In the genomic region with DNA sequence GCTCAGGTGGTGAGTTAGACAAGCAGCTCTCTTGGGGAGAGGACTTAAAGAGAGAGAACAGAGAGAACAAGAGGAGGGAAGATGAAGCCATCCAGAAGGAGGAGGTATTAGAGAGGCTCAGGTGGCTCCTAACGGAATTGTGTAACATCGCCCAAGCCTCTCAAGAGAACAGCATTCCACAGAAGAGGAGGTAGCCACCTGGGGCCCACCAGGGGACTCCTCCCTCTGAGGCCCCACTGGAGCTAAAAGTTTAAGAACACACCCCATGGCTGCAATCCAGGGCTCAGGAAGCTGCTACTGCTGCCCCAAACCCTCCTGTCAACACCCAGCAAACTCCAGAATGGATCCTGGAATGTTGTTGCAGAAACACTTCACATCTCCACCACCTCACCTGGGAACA, we compare ENCODE assay signal across 40 cellular contexts. TPM values are rescaled to one million over a fixed set of nuclear protein-coding genes. Genes with fewer than 3 reads are reported as not detected.
"Had no signal": no experiment of that assay in that cellular context is flagged by ENCODE, and none has a peak within 500 bp of the region (broad histone marks: within the 10 kb centered on the region; RNA-seq: fewer than 3 reads in every experiment).

No MANE protein-coding gene starts in this region.

- H3K4me1 ChIP-seq: ascending aorta had no signal

- H3K9me3 Mint-ChIP-seq: activated naive CD8-positive, alpha-beta T cell treated with anti-CD3 and anti-CD28 coated beads, Interleukin-2, amount 10 ng/mL, durations not matched to agents 7 days and 5 days; activated T-cell treated with anti-CD3 and anti-CD28 coated beads, Interleukin-2, amount 50 U/mL, for 72 hours; activated T-helper 17 cell treated with anti-CD3 and anti-CD28 coated beads, Interleukin-2, amount 50 U/mL, for 72 hours; central memory CD8-positive, alpha-beta T cell had no signal

- ATAC-seq: activated CD8-positive, alpha-beta T cell treated with anti-CD3 and anti-CD28 coated beads for 36 hours; activated naive CD4-positive, alpha-beta T cell treated with anti-CD3 and anti-CD28 coated beads, Interleukin-2, amount 50 U/mL, for 72 hours; activated naive CD8-positive, alpha-beta T cell treated with anti-CD3 and anti-CD28 coated beads, Interleukin-2, amount 50 U/mL, for 24 hours; activated T-cell treated with anti-CD3 and anti-CD28 coated beads, Interleukin-2, amount 50 U/mL, for 4 hours; activated T-cell treated with anti-CD3 and anti-CD28 coated beads, Interleukin-2, amount 50 U/mL, for 72 hours; activated T-helper 17 cell treated with anti-CD3 and anti-CD28 coated beads, Interleukin-2, amount 50 U/mL, for 72 hours had no signal

- DNase-seq: activated B cell treated with CpG ODN at 0.5 μM for 24 hours; activated CD4-positive, alpha-beta memory T cell treated with anti-CD3 and anti-CD28 coated beads for 36 hours; activated CD4-positive, alpha-beta T cell treated with anti-CD3 and anti-CD28 coated beads for 4 hours; activated CD4-positive, alpha-beta T cell treated with anti-CD3 and anti-CD28 coated beads, Interleukin-2, amount 10 ng/mL, durations not matched to agents 24 days and 14 days; activated CD4-positive, alpha-beta T cell treated with anti-CD3 and anti-CD28 coated beads, Interleukin-2, amount 50 U/mL, for 1 hour; activated CD4-positive, alpha-beta T cell treated with anti-CD3 and anti-CD28 coated beads, Interleukin-2, amount 50 U/mL, for 4 hours; activated CD4-positive, CD25-positive, alpha-beta regulatory T cell treated with anti-CD3 and anti-CD28 coated beads, Interleukin-2, amount 50 U/mL, for 72 hours; activated CD8-positive, alpha-beta memory T cell treated with anti-CD3 and anti-CD28 coated beads, Interleukin-2, amount 50 U/mL, for 4 hours; activated CD8-positive, alpha-beta T cell treated with anti-CD3 and anti-CD28 coated beads for 36 hours; activated effector memory CD4-positive, alpha-beta T cell treated with anti-CD3 and anti-CD28 coated beads, Interleukin-2, amount 50 U/mL, for 16 hours; activated gamma-delta T cell treated with Interleukin-2 at 50 U/mL for 16 hours; activated naive CD4-positive, alpha-beta T cell; activated naive CD4-positive, alpha-beta T cell treated with anti-CD3 and anti-CD28 coated beads for 36 hours; activated naive CD4-positive, alpha-beta T cell treated with anti-CD3 and anti-CD28 coated beads, Interleukin-2, amount 50 U/mL, for 16 hours; activated naive CD8-positive, alpha-beta T cell treated with anti-CD3 and anti-CD28 coated beads, Interleukin-2, amount 10 ng/mL, durations not matched to agents 7 days and 5 days; activated naive CD8-positive, alpha-beta T cell treated with anti-CD3 and anti-CD28 coated beads, Interleukin-2, amount 50 U/mL, for 24 hours; activated T-cell treated with anti-CD3 and anti-CD28 coated beads for 4 hours; activated T-cell treated with anti-CD3 and anti-CD28 coated beads, Interleukin-2, amount 50 U/mL, for 1 hour; activated T-cell treated with anti-CD3 and anti-CD28 coated beads, Interleukin-2, amount 50 U/mL, for 4 hours; activated T-cell treated with anti-CD3 and anti-CD28 coated beads, Interleukin-2, amount 50 U/mL, for 72 hours; amygdala; anterior cingulate cortex; caudate nucleus; cerebellar nuclear complex; T-helper 1 cell; T-helper 2 cell; T-helper 9 cell had no signal

- H3K36me3 ChIP-seq: ascending aorta, cardiac muscle cell had no signal

- H3K4me3 Mint-ChIP-seq: activated B cell treated with CpG ODN at 0.5 μM for 24 hours; activated CD4-positive, alpha-beta memory T cell treated with anti-CD3 and anti-CD28 coated beads for 36 hours; activated CD4-positive, alpha-beta T cell treated with anti-CD3 and anti-CD28 coated beads, Interleukin-2, amount 10 ng/mL, durations not matched to agents 24 days and 14 days; activated CD8-positive, alpha-beta T cell treated with anti-CD3 and anti-CD28 coated beads for 36 hours; activated naive CD4-positive, alpha-beta T cell treated with anti-CD3 and anti-CD28 coated beads for 36 hours; activated naive CD8-positive, alpha-beta T cell treated with anti-CD3 and anti-CD28 coated beads, Interleukin-2, amount 10 ng/mL, durations not matched to agents 7 days and 5 days; activated naive CD8-positive, alpha-beta T cell treated with anti-CD3 and anti-CD28 coated beads, Interleukin-2, amount 50 U/mL, for 24 hours; activated T-cell treated with anti-CD3 and anti-CD28 coated beads, Interleukin-2, amount 50 U/mL, for 4 hours; activated T-cell treated with anti-CD3 and anti-CD28 coated beads, Interleukin-2, amount 50 U/mL, for 72 hours; activated T-helper 1 cell treated with anti-CD3 and anti-CD28 coated beads, Interleukin-12 subunit alpha, Interleukin-12 subunit beta, Interleukin-2, Interleukin-4 antibody, amounts not matched to agents 30 ng/mL and 10 ng/mL and 1 ng/mL, durations not matched to agents 14 hours and 24 hours and 36 hours; activated T-helper 17 cell treated with anti-CD3 and anti-CD28 coated beads, Interleukin-2, amount 50 U/mL, for 72 hours; brain; central memory CD8-positive, alpha-beta T cell; T-helper 1 cell treated with Interleukin-12 subunit alpha and Interleukin-12 subunit beta and Interleukin-4 antibody, amounts not matched to agents 30 μg/mL and 1 μg/mL, for 36 hours; T-helper 2 cell treated with Interferon-gamma antibody and Interleukin-4, amounts not matched to agents 5 μg/mL and 100 μg/mL, for 36 hours had no signal

- H3K27ac Mint-ChIP-seq: activated B cell treated with CpG ODN at 0.5 μM for 24 hours; activated CD4-positive, alpha-beta memory T cell treated with anti-CD3 and anti-CD28 coated beads for 36 hours; activated CD4-positive, alpha-beta T cell treated with anti-CD3 and anti-CD28 coated beads, Interleukin-2, amount 10 ng/mL, durations not matched to agents 24 days and 14 days; activated CD8-positive, alpha-beta T cell treated with anti-CD3 and anti-CD28 coated beads for 36 hours; activated naive CD4-positive, alpha-beta T cell treated with anti-CD3 and anti-CD28 coated beads for 36 hours; activated naive CD8-positive, alpha-beta T cell treated with anti-CD3 and anti-CD28 coated beads, Interleukin-2, amount 10 ng/mL, durations not matched to agents 7 days and 5 days; activated naive CD8-positive, alpha-beta T cell treated with anti-CD3 and anti-CD28 coated beads, Interleukin-2, amount 50 U/mL, for 24 hours; activated T-cell treated with anti-CD3 and anti-CD28 coated beads, Interleukin-2, amount 50 U/mL, for 72 hours; activated T-helper 1 cell treated with anti-CD3 and anti-CD28 coated beads, Interleukin-12 subunit alpha, Interleukin-12 subunit beta, Interleukin-2, Interleukin-4 antibody, amounts not matched to agents 30 ng/mL and 10 ng/mL and 1 ng/mL, durations not matched to agents 14 hours and 24 hours and 36 hours; activated T-helper 17 cell treated with anti-CD3 and anti-CD28 coated beads, Interleukin-2, amount 50 U/mL, for 72 hours; brain; T-helper 1 cell treated with Interleukin-12 subunit alpha and Interleukin-12 subunit beta and Interleukin-4 antibody, amounts not matched to agents 30 μg/mL and 1 μg/mL, for 36 hours; T-helper 2 cell treated with Interferon-gamma antibody and Interleukin-4, amounts not matched to agents 5 μg/mL and 100 μg/mL, for 36 hours had no signal

- FAIRE-seq: bronchial epithelial cell, TTC549 had no signal

- H3K36me3 Mint-ChIP-seq: activated naive CD8-positive, alpha-beta T cell treated with anti-CD3 and anti-CD28 coated beads, Interleukin-2, amount 10 ng/mL, durations not matched to agents 7 days and 5 days had no signal

- H3K4me1 Mint-ChIP-seq: activated B cell treated with CpG ODN at 0.5 μM for 24 hours; activated CD4-positive, alpha-beta T cell treated with anti-CD3 and anti-CD28 coated beads, Interleukin-2, amount 10 ng/mL, durations not matched to agents 24 days and 14 days; activated naive CD8-positive, alpha-beta T cell treated with anti-CD3 and anti-CD28 coated beads, Interleukin-2, amount 50 U/mL, for 24 hours; activated T-helper 17 cell treated with anti-CD3 and anti-CD28 coated beads, Interleukin-2, amount 50 U/mL, for 72 hours; central memory CD8-positive, alpha-beta T cell had no signal

- H3K4me3 ChIP-seq: ascending aorta, cardiac muscle cell had no signal

- H3K27ac ChIP-seq: ascending aorta, cardiac muscle cell, VCaP had no signal

- H3K27me3 ChIP-seq: ascending aorta, cardiac muscle cell had no signal

- H3K9me3 ChIP-seq: ascending aorta had no signal

RNA-seq across cellular contexts. Expression of gene MDFI, which starts 23.6 kb away (rescaled TPM):
- total RNA-seq: activated B cell treated with CpG ODN at 0.5 μM for 24 hours; activated CD4-positive, alpha-beta memory T cell treated with anti-CD3 and anti-CD28 coated beads for 36 hours; activated CD4-positive, alpha-beta T cell treated with anti-CD3 and anti-CD28 coated beads, Interleukin-2, amount 10 ng/mL, durations not matched to agents 24 days and 14 days; activated CD8-positive, alpha-beta memory T cell treated with anti-CD3 and anti-CD28 coated beads for 36 hours; activated CD8-positive, alpha-beta T cell treated with anti-CD3 and anti-CD28 coated beads for 36 hours; activated naive CD4-positive, alpha-beta T cell treated with anti-CD3 and anti-CD28 coated beads for 36 hours; activated naive CD4-positive, alpha-beta T cell treated with anti-CD3 and anti-CD28 coated beads, Interleukin-2, amount 50 U/mL, for 72 hours; activated naive CD8-positive, alpha-beta T cell treated with anti-CD3 and anti-CD28 coated beads, Interleukin-2, amount 10 ng/mL, durations not matched to agents 7 days and 5 days; activated T-cell treated with anti-CD3 and anti-CD28 coated beads, Interleukin-2, amount 50 U/mL, for 72 hours; activated T-helper 1 cell treated with anti-CD3 and anti-CD28 coated beads, Interleukin-12 subunit alpha, Interleukin-12 subunit beta, Interleukin-2, Interleukin-4 antibody, amounts not matched to agents 30 ng/mL and 10 ng/mL and 1 ng/mL, durations not matched to agents 14 hours and 24 hours and 36 hours; activated T-helper 17 cell treated with anti-CD3 and anti-CD28 coated beads, Interleukin-2, amount 50 U/mL, for 72 hours had no signal
